ENCODE assay signal across 12 cellular contexts in the genomic region with DNA sequence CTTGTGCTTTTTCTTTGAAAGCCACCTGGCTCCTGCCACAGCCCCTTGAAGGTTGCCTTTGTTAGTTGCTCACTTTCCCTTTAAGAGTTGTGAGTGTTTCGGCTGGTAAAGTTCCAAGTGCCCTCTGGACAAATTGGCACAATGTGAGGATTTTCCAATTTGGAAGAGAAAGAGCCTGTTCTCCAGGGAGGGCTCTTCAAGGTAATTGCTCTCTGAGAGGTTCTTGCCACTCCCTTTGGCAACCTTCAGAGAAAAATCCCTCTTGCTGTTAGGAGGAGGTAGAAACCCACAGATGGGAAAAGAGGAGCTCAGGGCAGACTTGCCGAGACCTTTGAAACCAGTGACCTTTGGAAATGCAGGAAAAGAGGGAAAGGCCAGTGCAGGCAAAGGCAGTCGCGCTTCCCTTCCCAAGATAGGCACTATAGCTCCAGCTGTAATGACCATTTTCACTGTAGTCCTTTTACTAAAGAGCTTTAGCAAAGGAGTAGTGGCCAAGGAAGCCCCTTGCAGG. TPM values are rescaled to one million over a fixed set of nuclear protein-coding genes. Genes with fewer than 3 reads are reported as not detected.
DNase-seq lines count a peak whose midpoint lies in the region; ATAC-seq and TF ChIP-seq lines count a peak whose summit lies in the region.
"Had no signal": no experiment of that assay in that cellular context is flagged by ENCODE, and none has a peak within 500 bp of the region (broad histone marks: within the 10 kb centered on the region; RNA-seq: fewer than 3 reads in every experiment).

No MANE protein-coding gene starts in this region.

- ATAC-seq in GM18861 (IDR thresholded peaks at IDR 0.05; ENCODE audit: unreplicated experiment), result no peak
- ATAC-seq: Panc1 had no signal

- H3K27ac Mint-ChIP-seq in endothelial cell (ENCODE audit: unreplicated experiment) (no peak overlapping the region), nephron (peak overlapping the region; percentile 14 to 70 (median 41))
- H3K27ac Mint-ChIP-seq: B cell had no signal

- no peaks in the 10 kb centered on the region for H3K27me3 Mint-ChIP-seq in endothelial cell (ENCODE audit: unreplicated experiment)
- H3K27me3 Mint-ChIP-seq in nephron (ENCODE audit: low read depth), result peaks cover 22% of the 10 kb centered on the region

- H3K4me3 Mint-ChIP-seq in endothelial cell (ENCODE audit: unreplicated experiment) (peak overlapping the region; percentile 52), nephron (no peak overlapping the region)
- H3K4me3 Mint-ChIP-seq: B cell had no signal

- no peak for TF ChIP-seq CTCF in endothelial cell (IDR thresholded peaks at IDR 0.05; ENCODE audit: unreplicated experiment)
- TF ChIP-seq CTCF in nephron (IDR thresholded peaks at IDR 0.05; ENCODE audit: unreplicated experiment in 3 of 3), result no peak

- no peaks in the 10 kb centered on the region for H3K36me3 Mint-ChIP-seq in endothelial cell (ENCODE audit: low read depth, unreplicated experiment)
- no peaks in the 10 kb centered on the region for H3K36me3 Mint-ChIP-seq in nephron (ENCODE audit: low read depth)

- DNase-seq in DMS79 (lab: John Stamatoyannopoulos, UW) (peak; percentile 91), NCI-H2196 treated with DMSO at 0.1 percent for 48 hours (lab: John Stamatoyannopoulos, UW; ENCODE audit: unreplicated experiment) (peak; percentile 16), endothelial cell (ENCODE audit: low spot score) (no peak), AG08395 (ENCODE audit: low spot score) (no peak), kidney tubule cell (ENCODE audit: low spot score) (no peak), hypothalamus (lab: John Stamatoyannopoulos, UW) (no peak)
- DNase-seq: hippocampal formation, uterus had no signal

- H3K9me3 Mint-ChIP-seq in endothelial cell (ENCODE audit: unreplicated experiment), result no peaks in the 10 kb centered on the region
- no peaks in the 10 kb centered on the region for H3K9me3 Mint-ChIP-seq in nephron

- H3K4me1 Mint-ChIP-seq in endothelial cell (ENCODE audit: unreplicated experiment), result no peaks in the 10 kb centered on the region
- peaks cover 18% of the 10 kb centered on the region for H3K4me1 Mint-ChIP-seq in nephron
- H3K4me1 Mint-ChIP-seq: B cell had no signal

RNA-seq across cellular contexts. Expression of gene AKAP1, which starts 49.0 kb away (rescaled TPM):
- total RNA-seq in endothelial cell (ENCODE audit: unreplicated experiment), result 24.6 TPM

RNA-seq across cellular contexts. Expression of gene SCPEP1, which starts 58.1 kb away (rescaled TPM):
- 29.8 TPM for total RNA-seq in endothelial cell (ENCODE audit: unreplicated experiment)

Comparison
In these comparisons a context has a peak if more than half of its experiments do, and no peak if none do; other contexts are left out.
1. DNase-seq: peak in DMS79 (single experiment) and NCI-H2196 treated with DMSO at 0.1 percent for 48 hours (single experiment); none in endothelial cell (single experiment), AG08395 (single experiment), kidney tubule cell (single experiment) and hypothalamus (0 of 51).